ENCODE assay signal across 18 cellular contexts in genomic region chr12:31496257-31496656, GRCh38.
"Had no signal": no experiment of that assay in that cellular context is flagged by ENCODE, and none has a peak within 500 bp of the region (broad histone marks: within the 10 kb centered on the region; RNA-seq: fewer than 3 reads in every experiment).

No MANE protein-coding gene starts in this region.

- H3K9me3 ChIP-seq: breast epithelium, esophagus squamous epithelium, heart right ventricle, prostate gland, upper lobe of left lung had no signal

- H3K27ac Mint-ChIP-seq: activated naive CD4-positive, alpha-beta T cell treated with anti-CD3 and anti-CD28 coated beads, Interleukin-2, amount 50 U/mL, for 24 hours; activated T-helper 2 cell treated with anti-CD3 and anti-CD28 coated beads, Interferon-gamma antibody, Interleukin-2, Interleukin-4, amounts not matched to agents 10 μg/mL and 5 μg/mL and 100 μg/mL, durations not matched to agents 14 hours and 24 hours and 36 hours had no signal

- H3K4me1 ChIP-seq: breast epithelium, prostate gland, upper lobe of left lung had no signal

- H3K4me3 ChIP-seq: breast epithelium, dorsolateral prefrontal cortex, esophagus squamous epithelium, heart right ventricle, prostate gland, upper lobe of left lung had no signal

- H3K36me3 ChIP-seq: breast epithelium, prostate gland, upper lobe of left lung had no signal

- DNase-seq: amygdala; dorsolateral prefrontal cortex; esophagus squamous epithelium; heart right ventricle; left ventricle myocardium superior; mesendoderm; occipital lobe; stimulated activated CD4-positive, alpha-beta T cell treated with anti-CD3 and anti-CD28 coated beads, Interleukin-12 subunit alpha, Interleukin-12 subunit beta, amount 100 ng/mL, for 4 hours; stimulated activated naive CD4-positive, alpha-beta T cell; upper lobe of left lung had no signal

- H3K27me3 ChIP-seq: breast epithelium, dorsolateral prefrontal cortex, esophagus squamous epithelium, heart right ventricle, upper lobe of left lung had no signal

- H3K36me3 Mint-ChIP-seq: activated naive CD4-positive, alpha-beta T cell treated with anti-CD3 and anti-CD28 coated beads, Interleukin-2, amount 50 U/mL, for 24 hours had no signal

- FAIRE-seq: frontal cortex had no signal

- ATAC-seq: activated CD4-positive, CD25-positive, alpha-beta regulatory T cell treated with anti-CD3 and anti-CD28 coated beads, Interleukin-2, amount 50 U/mL, for 24 hours; heart right ventricle; left ventricle myocardium superior; sciatic nerve had no signal

- H3K9me3 Mint-ChIP-seq: activated naive CD4-positive, alpha-beta T cell treated with anti-CD3 and anti-CD28 coated beads, Interleukin-2, amount 50 U/mL, for 24 hours; activated T-helper 2 cell treated with anti-CD3 and anti-CD28 coated beads, Interferon-gamma antibody, Interleukin-2, Interleukin-4, amounts not matched to agents 10 μg/mL and 5 μg/mL and 100 μg/mL, durations not matched to agents 14 hours and 24 hours and 36 hours; nephron had no signal

- H3K4me1 Mint-ChIP-seq: activated naive CD4-positive, alpha-beta T cell treated with anti-CD3 and anti-CD28 coated beads, Interleukin-2, amount 50 U/mL, for 24 hours had no signal

- H3K4me3 Mint-ChIP-seq: activated naive CD4-positive, alpha-beta T cell treated with anti-CD3 and anti-CD28 coated beads, Interleukin-2, amount 50 U/mL, for 24 hours; nephron had no signal

- H3K27ac ChIP-seq: breast epithelium, dorsolateral prefrontal cortex, esophagus squamous epithelium, heart right ventricle, prostate gland, upper lobe of left lung had no signal
